10 cellular contexts compared by ENCODE assay signal in the genomic region with DNA sequence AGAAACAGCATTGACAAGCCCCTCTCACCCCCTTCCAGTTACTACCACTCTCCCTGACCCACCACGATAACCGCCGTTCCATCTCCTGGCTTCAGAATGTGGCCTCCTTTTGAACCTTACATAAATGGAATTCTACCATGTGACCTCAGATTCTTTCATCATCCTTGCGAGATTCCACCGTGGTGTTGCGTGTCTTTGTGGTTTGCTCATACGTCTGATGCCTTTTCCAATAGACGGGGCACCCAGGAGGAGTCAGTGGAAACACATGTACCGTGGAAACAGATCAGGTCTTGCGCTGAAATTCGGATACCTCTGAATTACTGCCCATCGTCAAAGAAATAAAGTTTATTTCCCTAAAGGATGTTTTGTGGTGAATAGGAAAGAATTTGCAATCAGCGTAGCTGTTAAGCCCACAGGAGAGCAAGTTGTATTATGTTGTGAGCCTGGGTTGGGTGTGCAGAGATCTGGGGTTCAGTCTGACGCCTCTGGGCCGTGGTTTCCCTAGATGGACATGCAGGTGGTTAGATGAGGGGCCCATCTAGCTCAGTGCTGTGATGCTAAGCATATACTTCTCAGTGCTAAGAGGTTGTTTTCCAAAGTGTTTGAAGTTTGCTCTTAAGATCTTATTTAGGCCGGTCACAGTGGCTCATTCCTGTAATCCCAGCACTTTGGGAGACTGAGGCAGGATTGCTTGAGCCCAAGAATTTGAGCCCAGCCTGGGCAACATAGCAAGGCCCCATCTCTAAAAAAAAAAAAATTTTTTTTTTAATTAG. TPM values are rescaled to one million over a fixed set of nuclear protein-coding genes. Genes with fewer than 3 reads are reported as not detected.
DNase-seq lines count a peak whose midpoint lies in the region; ATAC-seq and TF ChIP-seq lines count a peak whose summit lies in the region.
"Had no signal": no experiment of that assay in that cellular context is flagged by ENCODE, and none has a peak within 500 bp of the region (broad histone marks: within the 10 kb centered on the region; RNA-seq: fewer than 3 reads in every experiment).

No MANE protein-coding gene starts in this region.

- peaks cover 9% of the 10 kb centered on the region for H3K4me1 Mint-ChIP-seq in endodermal cell

- CTCF ChIA-PET in BJ (lab: Yijun Ruan, JAX): interaction anchor here (0.7 to 1.0 kb wide), 2 partner anchors 33 to 84 kb away, joined by 3 read pairs; no protein-coding TSS in a partner anchor

- peaks cover 14% of the 10 kb centered on the region for H3K36me3 Mint-ChIP-seq in endodermal cell (ENCODE audit: low read depth)
- H3K36me3 Mint-ChIP-seq: naive thymus-derived CD4-positive, alpha-beta T cell had no signal

- H3K9me3 ChIP-seq in endodermal cell (ENCODE audit: control insufficient read depth, low read length) (no peaks in the 10 kb centered on the region), osteoblast (ENCODE audit: low read depth, low read length) (no peaks in the 10 kb centered on the region)

- H3K9ac ChIP-seq in endodermal cell (ENCODE audit: extremely low read depth, low read length, poor library complexity, severe bottlenecking): no peak overlapping the region

- H3K27ac ChIP-seq in endodermal cell (ENCODE audit: low read depth, low read length): peak overlapping the region; percentile 68
- peak overlapping the region; percentile 99 for H3K27ac ChIP-seq in osteoblast (ENCODE audit: low read depth, low read length)

- H3K27ac Mint-ChIP-seq in endodermal cell: peak overlapping the region; percentile 16
- H3K27ac Mint-ChIP-seq: naive thymus-derived CD4-positive, alpha-beta T cell had no signal

- H3K4me1 ChIP-seq in endodermal cell (ENCODE audit: control insufficient read depth, insufficient read depth, low read length) (no peaks in the 10 kb centered on the region), osteoblast (ENCODE audit: insufficient read depth, low read length) (peaks cover 73% of the 10 kb centered on the region)

- no peak overlapping the region for H2AFZ ChIP-seq in osteoblast (ENCODE audit: low read length)

- peak overlapping the region; percentile 79 for H3K4me2 ChIP-seq in osteoblast (ENCODE audit: insufficient read depth, low read length)

- H3K27me3 ChIP-seq in BJ (ENCODE audit: control insufficient read depth, insufficient read depth, low read length) (no peaks in the 10 kb centered on the region), endodermal cell (ENCODE audit: control insufficient read depth, insufficient read depth, low read length, poor library complexity, severe bottlenecking) (no peaks in the 10 kb centered on the region), osteoblast (ENCODE audit: insufficient read depth, low read length) (no peaks in the 10 kb centered on the region)

- no peak overlapping the region for H3K4me3 ChIP-seq in BJ (ENCODE audit: low read depth, low read length)
- H3K4me3 ChIP-seq in endodermal cell (ENCODE audit: low read length): no peak overlapping the region
- H3K4me3 ChIP-seq in osteoblast (ENCODE audit: insufficient read depth, low read length): no peak overlapping the region

- H3K4me3 Mint-ChIP-seq in endodermal cell: no peak overlapping the region
- H3K4me3 Mint-ChIP-seq: naive thymus-derived CD4-positive, alpha-beta T cell had no signal

- H3K27me3 Mint-ChIP-seq in endodermal cell (ENCODE audit: insufficient read depth): no peaks in the 10 kb centered on the region

- H3K36me3 ChIP-seq in BJ (ENCODE audit: control insufficient read depth, insufficient read depth, low read length) (no peaks in the 10 kb centered on the region), endodermal cell (ENCODE audit: control insufficient read depth, insufficient read depth, low read length) (peaks cover 9% of the 10 kb centered on the region), osteoblast (ENCODE audit: insufficient read depth, low read length) (no peaks in the 10 kb centered on the region)

- H4K20me1 ChIP-seq in osteoblast (ENCODE audit: insufficient read depth, low read length): no peaks in the 10 kb centered on the region

- ATAC-seq in HG02798 (IDR thresholded peaks at IDR 0.05; ENCODE audit: poor library complexity, unreplicated experiment): no peak
- ATAC-seq in HG03571 (IDR thresholded peaks at IDR 0.05; ENCODE audit: unreplicated experiment): no peak
- ATAC-seq: naive thymus-derived CD4-positive, alpha-beta T cell had no signal

- DNase-seq in BJ (ENCODE audit: low read depth): peak; percentile 91
- peak; percentile 97 for DNase-seq in NCI-H226
- DNase-seq in endodermal cell: no peak
- peak; percentile 93 for DNase-seq in osteoblast (ENCODE audit: insufficient read length, low spot score, missing footprints)
- DNase-seq in NCI-H510A (lab: John Stamatoyannopoulos, UW): no peak
- no peak for DNase-seq in activated CD8-positive, alpha-beta memory T cell treated with anti-CD3 and anti-CD28 coated beads, Interleukin-2, amount 50 U/mL, for 4 hours
- DNase-seq: activated naive CD4-positive, alpha-beta T cell treated with Interleukin-2 at 50 U/mL for 16 hours; naive thymus-derived CD4-positive, alpha-beta T cell had no signal

- peaks cover 40% of the 10 kb centered on the region for H3K79me2 ChIP-seq in osteoblast (ENCODE audit: insufficient read depth, low read length)

- no peaks in the 10 kb centered on the region for H3K9me3 Mint-ChIP-seq in endodermal cell

- POLR2A ChIA-PET in BJ (lab: Charles Lee): no interaction called here

- WGBS in endodermal cell (ENCODE audit: insufficient coverage in 1 of 2, insufficient read length in 1 of 2), 2 experiments: 94% methylated on average over 14 to 16 of the region's 16 CpGs

- TF ChIP-seq CTCF in BJ (IDR thresholded peaks at IDR 0.05; ENCODE audit: insufficient read depth, low read depth, low read length) (no peak), endodermal cell (conservative IDR thresholded peaks at IDR 0.05) (no peak), osteoblast (IDR thresholded peaks at IDR 0.05; ENCODE audit: extremely low read depth, low read depth, low read length) (no peak)

RNA-seq across cellular contexts. Expression of gene GTF2IRD1, which starts 29.1 kb away (rescaled TPM):
- polyA plus RNA-seq in BJ (2011; rRNA removed): 23.8 and 29.0 TPM in 2 replicates
- 19.3 and 24.8 TPM in 2 replicates for polyA minus RNA-seq in BJ (2011; rRNA and poly(A)+ RNA removed)
- total RNA-seq in endodermal cell (10 to 100 TPM; 54.8 to 84.4 TPM), osteoblast (15.9 and 18.6 TPM in 2 replicates)
- polyA plus RNA-seq in endodermal cell (2013, experiment 1 of 2): 54.6 TPM
- polyA plus RNA-seq in endodermal cell (2013, experiment 2 of 2): 54.2 TPM

Comparison
In these comparisons a context has a peak if more than half of its experiments do, and no peak if none do; other contexts are left out.
1. DNase-seq: peak in BJ (single experiment), NCI-H226 (single experiment) and osteoblast (single experiment); none in endodermal cell (single experiment), NCI-H510A (single experiment) and activated CD8-positive, alpha-beta memory T cell treated with anti-CD3 and anti-CD28 coated beads, Interleukin-2, amount 50 U/mL, for 4 hours (single experiment).